Comparison of ENCODE assay signal across 9 cellular contexts in the genomic region with DNA sequence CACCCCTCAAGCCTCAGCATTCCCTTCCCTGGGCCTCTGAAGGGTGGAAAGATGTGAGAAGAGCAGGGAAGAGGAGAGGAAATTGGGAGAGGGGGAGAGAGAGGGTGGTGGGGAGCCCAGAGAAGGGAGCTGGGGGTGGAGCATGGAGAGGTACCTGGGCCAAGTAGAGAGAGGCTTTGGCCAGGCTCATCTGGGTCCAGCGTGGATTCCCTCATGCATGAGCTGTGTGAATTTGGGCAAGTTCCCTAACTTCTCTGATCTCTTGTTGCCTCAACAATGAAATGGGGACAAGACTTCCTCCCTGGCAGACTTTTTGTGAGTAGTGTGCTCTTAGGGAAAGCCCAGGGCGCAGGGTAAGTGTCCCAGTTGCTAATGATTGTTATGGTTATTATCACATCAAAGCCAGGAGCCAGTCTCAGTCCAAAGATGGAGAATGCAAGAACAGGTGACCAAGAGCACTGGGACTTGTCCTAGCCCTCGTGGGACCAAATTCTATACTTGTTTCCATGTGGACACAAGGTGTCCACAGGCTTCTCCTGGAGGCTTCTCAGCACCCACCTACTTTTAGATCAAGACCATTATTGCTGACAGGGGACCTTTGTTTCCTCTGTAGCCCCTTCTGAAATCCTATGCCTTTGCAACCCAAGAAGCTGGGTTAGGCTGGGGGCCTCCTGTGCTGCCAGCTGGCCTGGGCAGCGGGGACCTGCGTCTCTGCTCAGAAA. TPM values are rescaled to one million over a fixed set of nuclear protein-coding genes. Genes with fewer than 3 reads are reported as not detected.
DNase-seq lines count a peak whose midpoint lies in the region; ATAC-seq and TF ChIP-seq lines count a peak whose summit lies in the region.
"Had no signal": no experiment of that assay in that cellular context is flagged by ENCODE, and none has a peak within 500 bp of the region (broad histone marks: within the 10 kb centered on the region; RNA-seq: fewer than 3 reads in every experiment).

No MANE protein-coding gene starts in this region.

- no peak for TF ChIP-seq CTCF in transverse colon (IDR thresholded peaks at IDR 0.05)

- H3K27me3 Mint-ChIP-seq in activated T-cell treated with anti-CD3 and anti-CD28 coated beads, Interleukin-2, amount 50 U/mL, for 4 hours (ENCODE audit: low read depth): no peaks in the 10 kb centered on the region

- 30% methylated on average over 5 of the region's 5 CpGs; no CpG with 5 or more reads in 1 of the 2 donors for WGBS in transverse colon (ENCODE audit: low coverage in 1 of 2), 2 donors

- in situ Hi-C loops in transverse colon (cut with MboI; ENCODE audit: low pct_ligation_motif_present in 1 of 4, low pct_unique_long_range_greater_than_20kb in 1 of 4, low sequenced_read_pairs in 3 of 4): no loop called here

- H3K9me3 Mint-ChIP-seq in activated T-cell treated with anti-CD3 and anti-CD28 coated beads, Interleukin-2, amount 50 U/mL, for 4 hours: no peaks in the 10 kb centered on the region

- no peaks in the 10 kb centered on the region for H3K9me3 ChIP-seq in muscle layer of colon (ENCODE audit: low read length)
- no peaks in the 10 kb centered on the region for H3K9me3 ChIP-seq in transverse colon

- peaks cover 7% of the 10 kb centered on the region for H3K36me3 Mint-ChIP-seq in activated T-cell treated with anti-CD3 and anti-CD28 coated beads, Interleukin-2, amount 50 U/mL, for 4 hours (ENCODE audit: insufficient read depth)

- peaks cover 81% of the 10 kb centered on the region for H3K4me1 Mint-ChIP-seq in activated T-cell treated with anti-CD3 and anti-CD28 coated beads, Interleukin-2, amount 50 U/mL, for 4 hours (ENCODE audit: low read depth)

- intact Hi-C loops in transverse colon (cut with DNase I; ENCODE audit: low total_unique reads): no loop called here

- H3K4me3 ChIP-seq in muscle layer of colon (ENCODE audit: low read depth in 1 of 2, low read length in 2 of 2) (no peak overlapping the region), transverse colon (no peak overlapping the region)

- H3K4me3 Mint-ChIP-seq in activated T-cell treated with anti-CD3 and anti-CD28 coated beads, Interleukin-2, amount 50 U/mL, for 4 hours: peak overlapping the region; percentile 65

- TF ChIP-seq POLR2A in transverse colon (IDR thresholded peaks at IDR 0.05): no peak

- peak overlapping the region; percentile 29 for H3K9ac ChIP-seq in muscle layer of colon (ENCODE audit: low read length)

- peaks cover 82% of the 10 kb centered on the region for H3K4me1 ChIP-seq in muscle layer of colon (ENCODE audit: insufficient read depth, low read length)
- peaks cover 61 to 86% (median 69%) of the 10 kb centered on the region in 4 donors for H3K4me1 ChIP-seq in transverse colon

- H3K36me3 ChIP-seq in muscle layer of colon (ENCODE audit: insufficient read depth, low read length) (no peaks in the 10 kb centered on the region), transverse colon (no peaks in the 10 kb centered on the region)

- DNase-seq in activated T-cell treated with anti-CD3 and anti-CD28 coated beads, Interleukin-2, amount 50 U/mL, for 4 hours: no peak
- DNase-seq in activated T-cell treated with anti-CD3 and anti-CD28 coated beads, Interleukin-2, amount 50 U/mL, for 1 hour: no peak
- DNase-seq in caudate nucleus (lab: John Stamatoyannopoulos, UW) (peak in 3 of 61 donors; percentile 32 to 45 (median 34)), transverse colon (no peak), midbrain (lab: John Stamatoyannopoulos, UW) (no peak), NCI-H1694 (lab: John Stamatoyannopoulos, UW) (no peak)
- DNase-seq: stimulated activated CD8-positive, alpha-beta memory T cell treated with anti-CD3 and anti-CD28 coated beads, Interleukin-4, amount 100 ng/mL, for 48 hours had no signal

- TF ChIP-seq EP300 in transverse colon (IDR thresholded peaks at IDR 0.05; ENCODE audit: low read depth): no peak

- H3K27me3 ChIP-seq in muscle layer of colon (ENCODE audit: control insufficient read depth in 1 of 2, insufficient read depth in 2 of 2, low read length in 2 of 2) (no peaks in the 10 kb centered on the region), transverse colon (no peaks in the 10 kb centered on the region)

- ATAC-seq in activated T-cell treated with anti-CD3 and anti-CD28 coated beads, Interleukin-2, amount 50 U/mL, for 4 hours: no peak
- no peak for ATAC-seq in GM18517 (IDR thresholded peaks at IDR 0.05; ENCODE audit: unreplicated experiment)

- peak overlapping the region; percentile 90 for H3K27ac ChIP-seq in caudate nucleus (ENCODE audit: low read depth, low read length)
- H3K27ac ChIP-seq in muscle layer of colon (ENCODE audit: low read depth, low read length): peak overlapping the region; percentile 93
- H3K27ac ChIP-seq in transverse colon: peak overlapping the region; percentile 91 to 97 (median 92)

RNA-seq across cellular contexts. Expression of gene IL6R, which starts 13.9 kb away (rescaled TPM):
- total RNA-seq in activated T-cell treated with anti-CD3 and anti-CD28 coated beads, Interleukin-2, amount 50 U/mL, for 4 hours: 10 to 100 TPM; 20.7 to 28.7 (median 24.1) TPM
- 100 to 1,000 TPM in 1 of 4 donors, 10 to 100 TPM in 3; 10.7 to 107 (median 77.3) TPM for total RNA-seq in transverse colon
